In genomic region chr2:9300829-9301453, GRCh38 we compare ENCODE assay signal across 27 cellular contexts.
DNase-seq lines count a peak whose midpoint lies in the region; ATAC-seq and TF ChIP-seq lines count a peak whose summit lies in the region.
"Had no signal": no experiment of that assay in that cellular context is flagged by ENCODE, and none has a peak within 500 bp of the region (broad histone marks: within the 10 kb centered on the region; RNA-seq: fewer than 3 reads in every experiment).

No MANE protein-coding gene starts in this region.

- H3K27ac ChIP-seq in left ventricle myocardium inferior (replicated peaks) (peak overlapping the region; percentile 46), transverse colon (peak overlapping the region in 3 of 4 donors; percentile 41 to 80 (median 59)), osteoblast (ENCODE audit: low read depth, low read length) (no peak overlapping the region)
- H3K27ac ChIP-seq: KMS-11, neutrophil, psoas muscle, SJSA1 had no signal

- 71 to 73% methylated on average over 6 to 10 of the region's 10 CpGs for WGBS in transverse colon (ENCODE audit: low coverage in 1 of 2), 2 donors

- no peak overlapping the region for H3K4me3 Mint-ChIP-seq in mesothelial cell of epicardium
- H3K4me3 Mint-ChIP-seq: activated naive CD4-positive, alpha-beta T cell treated with anti-CD3 and anti-CD28 coated beads for 36 hours; CD8-positive, alpha-beta T cell; T-helper 1 cell treated with Interleukin-12 subunit alpha and Interleukin-12 subunit beta and Interleukin-4 antibody, amounts not matched to agents 30 μg/mL and 1 μg/mL, for 36 hours had no signal

- no peaks in the 10 kb centered on the region for H3K27me3 Mint-ChIP-seq in mesothelial cell of epicardium (ENCODE audit: low read depth)

- H3K4me2 ChIP-seq in osteoblast (ENCODE audit: insufficient read depth, low read length), result no peak overlapping the region
- H3K4me2 ChIP-seq: KMS-11 had no signal

- no peaks in the 10 kb centered on the region for H3K9me3 Mint-ChIP-seq in mesothelial cell of epicardium
- H3K9me3 Mint-ChIP-seq: activated naive CD4-positive, alpha-beta T cell treated with anti-CD3 and anti-CD28 coated beads for 36 hours; CD8-positive, alpha-beta T cell; T-helper 1 cell treated with Interleukin-12 subunit alpha and Interleukin-12 subunit beta and Interleukin-4 antibody, amounts not matched to agents 30 μg/mL and 1 μg/mL, for 36 hours had no signal

- peaks cover 86% of the 10 kb centered on the region for H3K79me2 ChIP-seq in osteoblast (ENCODE audit: insufficient read depth, low read length)

- TF ChIP-seq CTCF in left ventricle myocardium inferior (IDR thresholded peaks at IDR 0.05; ENCODE audit: borderline replicate concordance), result no peak
- TF ChIP-seq CTCF in mesothelial cell of epicardium (IDR thresholded peaks at IDR 0.05; ENCODE audit: unreplicated experiment), result no peak
- no peak for TF ChIP-seq CTCF in transverse colon (IDR thresholded peaks at IDR 0.05)
- no peak for TF ChIP-seq CTCF in osteoblast (IDR thresholded peaks at IDR 0.05; ENCODE audit: extremely low read depth, low read depth, low read length)

- no peak overlapping the region for H3K4me3 ChIP-seq in left ventricle myocardium inferior
- H3K4me3 ChIP-seq in transverse colon, result no peak overlapping the region
- no peak overlapping the region for H3K4me3 ChIP-seq in osteoblast (ENCODE audit: insufficient read depth, low read length)
- H3K4me3 ChIP-seq: psoas muscle, SJSA1 had no signal

- H2AFZ ChIP-seq in osteoblast (ENCODE audit: low read length), result no peak overlapping the region

- H3K27me3 ChIP-seq in left ventricle myocardium inferior (ENCODE audit: low read depth) (no peaks in the 10 kb centered on the region), transverse colon (no peaks in the 10 kb centered on the region), osteoblast (ENCODE audit: insufficient read depth, low read length) (no peaks in the 10 kb centered on the region)
- H3K27me3 ChIP-seq: neutrophil, SJSA1 had no signal

- in situ Hi-C loops in transverse colon (cut with MboI; ENCODE audit: low pct_ligation_motif_present in 1 of 4, low pct_unique_long_range_greater_than_20kb in 1 of 4, low sequenced_read_pairs in 3 of 4), result no loop called here

- H3K4me1 ChIP-seq in left ventricle myocardium inferior (peaks cover 71% of the 10 kb centered on the region), transverse colon (peaks cover 4 to 34% (median 14%) of the 10 kb centered on the region in 4 donors), osteoblast (ENCODE audit: insufficient read depth, low read length) (peaks cover 9% of the 10 kb centered on the region)
- H3K4me1 ChIP-seq: SJSA1 had no signal

- intact Hi-C loops in left ventricle myocardium inferior (cut with micrococcal nuclease) (no loop called here), cardiac septum (cut with DNase I) (no loop called here), transverse colon (cut with DNase I; ENCODE audit: low total_unique reads) (no loop called here)

- H3K27ac Mint-ChIP-seq in mesothelial cell of epicardium, result peak overlapping the region; percentile 35
- H3K27ac Mint-ChIP-seq: activated naive CD4-positive, alpha-beta T cell treated with anti-CD3 and anti-CD28 coated beads for 36 hours; CD8-positive, alpha-beta T cell; T-helper 1 cell treated with Interleukin-12 subunit alpha and Interleukin-12 subunit beta and Interleukin-4 antibody, amounts not matched to agents 30 μg/mL and 1 μg/mL, for 36 hours had no signal

- no peaks in the 10 kb centered on the region for H3K36me3 Mint-ChIP-seq in mesothelial cell of epicardium
- H3K36me3 Mint-ChIP-seq: CD8-positive, alpha-beta T cell had no signal

- TF ChIP-seq EP300 in transverse colon (IDR thresholded peaks at IDR 0.05; ENCODE audit: low read depth), result no peak

- DNase-seq in left ventricle myocardium inferior (no peak), cardiac septum (ENCODE audit: low spot score) (no peak), dermis microvascular lymphatic vessel endothelial cell (ENCODE audit: low read depth in 2 of 2) (peak; percentile 12 to 17), mesothelial cell of epicardium (ENCODE audit: low spot score in 2 of 2, unreplicated experiment in 2 of 2) (no peak), transverse colon (no peak), osteoblast (ENCODE audit: insufficient read length, low spot score, missing footprints) (no peak), DMS 273 (lab: John Stamatoyannopoulos, UW; ENCODE audit: unreplicated experiment) (no peak)
- DNase-seq: activated naive CD4-positive, alpha-beta T cell treated with anti-CD3 and anti-CD28 coated beads for 36 hours; activated T-cell treated with anti-CD3 and anti-CD28 coated beads, Interleukin-2, amount 50 U/mL, for 1 hour; AML-193; amniotic stem cell; CD8-positive, alpha-beta T cell; central memory CD4-positive, alpha-beta T cell; DND-41; effector CD4-positive, alpha-beta T cell; erythroblast; NCI-H1694; NCI-H524; psoas muscle; stimulated activated CD8-positive, alpha-beta memory T cell treated with anti-CD3 and anti-CD28 coated beads, Interleukin-4, amount 100 ng/mL, for 48 hours; substantia nigra had no signal

- peaks cover 12% of the 10 kb centered on the region for H3K4me1 Mint-ChIP-seq in mesothelial cell of epicardium

- TF ChIP-seq POLR2A in transverse colon (IDR thresholded peaks at IDR 0.05), result no peak

- no peaks in the 10 kb centered on the region for H3K36me3 ChIP-seq in left ventricle myocardium inferior
- H3K36me3 ChIP-seq in transverse colon, result no peaks in the 10 kb centered on the region
- peaks cover 45% of the 10 kb centered on the region for H3K36me3 ChIP-seq in osteoblast (ENCODE audit: insufficient read depth, low read length)
- H3K36me3 ChIP-seq: neutrophil had no signal

- H3K9me3 ChIP-seq in left ventricle myocardium inferior (replicated peaks) (no peaks in the 10 kb centered on the region), transverse colon (no peaks in the 10 kb centered on the region), osteoblast (ENCODE audit: low read depth, low read length) (no peaks in the 10 kb centered on the region)
- H3K9me3 ChIP-seq: neutrophil, psoas muscle, SJSA1 had no signal

- no peak for ATAC-seq in GM21529 (IDR thresholded peaks at IDR 0.05; ENCODE audit: unreplicated experiment)
- ATAC-seq: CD8-positive, alpha-beta T cell; Panc1 had no signal

- H4K20me1 ChIP-seq in osteoblast (ENCODE audit: insufficient read depth, low read length), result peaks cover 21% of the 10 kb centered on the region

Comparison
In these comparisons a context has a peak if more than half of its experiments do, and no peak if none do; other contexts are left out.
1. DNase-seq: peak in dermis microvascular lymphatic vessel endothelial cell (2 of 2); none in left ventricle myocardium inferior (single experiment), cardiac septum (single experiment), mesothelial cell of epicardium (0 of 2), transverse colon (single experiment), osteoblast (single experiment) and DMS 273 (single experiment).